In the genomic region with DNA sequence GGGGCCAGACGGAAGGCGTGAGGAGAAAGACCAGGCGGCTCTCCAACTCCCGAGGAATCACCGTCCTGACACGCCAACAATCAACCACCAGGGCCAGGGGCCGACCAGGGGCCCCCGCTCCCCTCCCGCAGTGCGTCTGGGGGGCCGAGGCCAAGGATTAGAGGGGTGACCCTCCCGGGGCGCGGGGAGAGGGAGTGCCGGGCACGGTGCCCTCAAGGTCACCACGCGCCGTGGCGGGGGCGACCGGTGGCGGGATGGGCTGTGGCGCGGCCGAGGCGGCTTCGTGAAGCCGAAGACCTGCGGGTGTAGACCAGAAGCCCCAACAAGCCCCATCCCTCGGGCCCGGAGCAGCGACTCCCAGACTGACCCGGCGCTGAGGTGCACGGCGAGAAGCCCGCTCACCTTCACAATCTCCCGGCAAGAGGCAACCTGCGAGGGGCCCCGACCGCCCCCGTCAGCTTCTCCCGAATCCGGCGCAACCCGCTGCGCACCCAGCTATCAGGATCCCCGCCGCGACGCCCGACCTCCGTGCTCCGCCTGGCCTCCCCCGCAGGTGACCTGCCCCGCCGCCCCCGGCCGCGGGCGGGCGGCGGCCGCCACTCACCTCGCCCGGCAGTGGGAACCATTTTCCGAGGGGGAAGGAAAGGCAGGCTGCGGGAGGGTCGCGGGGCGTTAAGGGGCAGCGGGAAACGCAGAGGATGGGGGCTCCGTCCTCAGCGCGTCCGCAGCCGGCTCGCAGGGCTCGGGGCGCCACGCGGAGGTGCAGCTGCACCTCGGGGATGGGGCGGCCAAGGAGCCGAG, we compare ENCODE assay signal across 8 cellular contexts. TPM values are rescaled to one million over a fixed set of nuclear protein-coding genes. Genes with fewer than 3 reads are reported as not detected.
DNase-seq lines count a peak whose midpoint lies in the region; ATAC-seq and TF ChIP-seq lines count a peak whose summit lies in the region.

No MANE protein-coding gene starts in this region.

- H3K4me3 Mint-ChIP-seq in activated naive CD8-positive, alpha-beta T cell treated with anti-CD3 and anti-CD28 coated beads, Interleukin-2, amount 50 U/mL, for 24 hours = peak overlapping the region; percentile 93

- peaks cover under 1% of the 10 kb centered on the region for H3K9me3 Mint-ChIP-seq in activated naive CD8-positive, alpha-beta T cell treated with anti-CD3 and anti-CD28 coated beads, Interleukin-2, amount 50 U/mL, for 24 hours

- CTCF ChIA-PET in HEK293T (lab: Yijun Ruan, JAX) (no interaction called here), RWPE1 (lab: Yijun Ruan, JAX) (no interaction called here)

- H3K4me3 ChIP-seq in skeletal muscle cell (ENCODE audit: low read depth, low read length) = peak overlapping the region; percentile 95

- peak; percentile 22; the same call in 1 of the 2 replicates for TF ChIP-seq CTCF in RWPE1 (conservative IDR thresholded peaks at IDR 0.05; ENCODE audit: low read depth)

- no peaks in the 10 kb centered on the region for H3K36me3 Mint-ChIP-seq in activated naive CD8-positive, alpha-beta T cell treated with anti-CD3 and anti-CD28 coated beads, Interleukin-2, amount 50 U/mL, for 24 hours (ENCODE audit: low read depth)

- H3K27ac ChIP-seq in RWPE1 = peak overlapping the region; percentile 99

- POLR2A ChIA-PET in HEK293T (lab: Yijun Ruan, JAX) (interaction anchor here (0.8 to 1.5 kb wide), 8 partner anchors 10 to 174 kb away, joined by 3 to 12 read pairs (median 4); no protein-coding TSS in a partner anchor), RWPE1 (lab: Yijun Ruan, JAX; ENCODE audit: low non-redundant PET) (interaction anchor here (0.6 to 0.9 kb wide), 3 partner anchors 50 to 403 kb away, joined by 3 to 4 read pairs (median 3); no protein-coding TSS in a partner anchor)

- DNase-seq in Daoy (ENCODE audit: low read depth) (peak; percentile 46), HEK293T (ENCODE audit: extremely low spot score) (peak; percentile 15), RWPE1 (ENCODE audit: low spot score) (no peak), hepatic stellate cell (ENCODE audit: low spot score) (peak; percentile 37), skeletal muscle cell (ENCODE audit: low read depth) (no peak), COLO829 (ENCODE audit: low spot score) (no peak), GF-D8 (lab: John Stamatoyannopoulos, UW) (no peak)
- peak; percentile 48 for DNase-seq in activated naive CD8-positive, alpha-beta T cell treated with anti-CD3 and anti-CD28 coated beads, Interleukin-2, amount 50 U/mL, for 24 hours

- ATAC-seq in activated naive CD8-positive, alpha-beta T cell treated with anti-CD3 and anti-CD28 coated beads, Interleukin-2, amount 50 U/mL, for 24 hours = no peak

- peaks cover 2% of the 10 kb centered on the region for H3K27me3 Mint-ChIP-seq in activated naive CD8-positive, alpha-beta T cell treated with anti-CD3 and anti-CD28 coated beads, Interleukin-2, amount 50 U/mL, for 24 hours

- H3K27ac Mint-ChIP-seq in activated naive CD8-positive, alpha-beta T cell treated with anti-CD3 and anti-CD28 coated beads, Interleukin-2, amount 50 U/mL, for 24 hours = peak overlapping the region; percentile 86

- H3K4me1 Mint-ChIP-seq in activated naive CD8-positive, alpha-beta T cell treated with anti-CD3 and anti-CD28 coated beads, Interleukin-2, amount 50 U/mL, for 24 hours = peaks cover 53% of the 10 kb centered on the region

TF ChIP-seq in HEK293T, 16 proteins besides CTCF, POLR2A, EP300 and RAD21:
- no peak for TF ChIP-seq FOXA1 (IDR thresholded peaks at IDR 0.05)
- no peak for TF ChIP-seq ZNF384 (IDR thresholded peaks at IDR 0.05)
- no peak for TF ChIP-seq HDGF (IDR thresholded peaks at IDR 0.05; ENCODE audit: borderline replicate concordance)
- TF ChIP-seq FOXM1 (IDR thresholded peaks at IDR 0.05; ENCODE audit: borderline replicate concordance) = no peak
- no peak for TF ChIP-seq ARNT (IDR thresholded peaks at IDR 0.05)
- TF ChIP-seq L3MBTL2 (conservative IDR thresholded peaks at IDR 0.05) = peak; percentile 44
- no peak for TF ChIP-seq SUZ12 (IDR thresholded peaks at IDR 0.05)
- no peak for TF ChIP-seq ELF4 (IDR thresholded peaks at IDR 0.05)
- TF ChIP-seq, protein P1, sequence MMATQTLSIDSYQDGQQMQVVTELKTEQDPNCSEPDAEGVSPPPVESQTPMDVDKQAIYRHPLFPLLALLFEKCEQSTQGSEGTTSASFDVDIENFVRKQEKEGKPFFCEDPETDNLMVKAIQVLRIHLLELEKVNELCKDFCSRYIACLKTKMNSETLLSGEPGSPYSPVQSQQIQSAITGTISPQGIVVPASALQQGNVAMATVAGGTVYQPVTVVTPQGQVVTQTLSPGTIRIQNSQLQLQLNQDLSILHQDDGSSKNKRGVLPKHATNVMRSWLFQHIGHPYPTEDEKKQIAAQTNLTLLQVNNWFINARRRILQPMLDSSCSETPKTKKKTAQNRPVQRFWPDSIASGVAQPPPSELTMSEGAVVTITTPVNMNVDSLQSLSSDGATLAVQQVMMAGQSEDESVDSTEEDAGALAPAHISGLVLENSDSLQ (IDR thresholded peaks at IDR 0.05) = peak; percentile 20; the same call in 1 of the 2 replicates
TF ChIP-seq in HEK293T: peak in this region for 2.

RNA-seq across cellular contexts. Expression of a gene that starts 0.4 kb away (rescaled TPM):
- total RNA-seq in Daoy (2014; rRNA removed; shearing (Covaris generic)) = 26.9 and 37.0 TPM in 2 replicates

Comparison
In these comparisons a context has a peak if more than half of its experiments do, and no peak if none do; other contexts are left out.
1. DNase-seq: peak in Daoy (single experiment), HEK293T (single experiment), activated naive CD8-positive, alpha-beta T cell treated with anti-CD3 and anti-CD28 coated beads, Interleukin-2, amount 50 U/mL, for 24 hours (single experiment) and hepatic stellate cell (single experiment); none in RWPE1 (single experiment), skeletal muscle cell (single experiment), COLO829 (single experiment) and GF-D8 (single experiment).